ENCODE assay signal across 1 cellular context in genomic region chr1:108590947-108591346, GRCh38.
TF ChIP-seq lines count a peak whose summit lies in the region.

No MANE protein-coding gene starts in this region.

TF ChIP-seq in GM12878, 131 proteins besides CTCF, POLR2A, EP300 and RAD21 (continued from another document):
- TF ChIP-seq BCLAF1 (IDR thresholded peaks at IDR 0.05) = no peak
